ENCODE assay signal across 10 cellular contexts in genomic region chr3:49900491-49901153, GRCh38. TPM values are rescaled to one million over a fixed set of nuclear protein-coding genes. Genes with fewer than 3 reads are reported as not detected.
DNase-seq lines count a peak whose midpoint lies in the region; ATAC-seq and TF ChIP-seq lines count a peak whose summit lies in the region.
"Had no signal": no experiment of that assay in that cellular context is flagged by ENCODE, and none has a peak within 500 bp of the region (broad histone marks: within the 10 kb centered on the region; RNA-seq: fewer than 3 reads in every experiment).

No MANE protein-coding gene starts in this region.

- H3K79me2 ChIP-seq in GM23338 (replicated peaks; ENCODE audit: insufficient read depth): no peaks in the 10 kb centered on the region

- H3K27me3 ChIP-seq in GM23338 (ENCODE audit: insufficient read depth) (no peaks in the 10 kb centered on the region), Peyer's patch (no peaks in the 10 kb centered on the region), skeletal muscle satellite cell (ENCODE audit: control insufficient read depth, insufficient read depth, low read length) (no peaks in the 10 kb centered on the region)
- no peaks in the 10 kb centered on the region for H3K27me3 ChIP-seq in CD4-positive, alpha-beta T cell (ENCODE audit: control insufficient read depth, insufficient read depth, low read length)
- H3K27me3 ChIP-seq: SJCRH30 had no signal

- H3K27ac Mint-ChIP-seq in GM23338: no peak overlapping the region
- H3K27ac Mint-ChIP-seq in CD4-positive, alpha-beta T cell: no peak overlapping the region
- H3K27ac Mint-ChIP-seq: activated naive CD4-positive, alpha-beta T cell treated with anti-CD3 and anti-CD28 coated beads, Interleukin-2, amount 50 U/mL, for 24 hours had no signal

- peaks cover 15% of the 10 kb centered on the region for H3K27me3 Mint-ChIP-seq in GM23338 (ENCODE audit: insufficient read depth, low read depth, poor library complexity)
- no peaks in the 10 kb centered on the region for H3K27me3 Mint-ChIP-seq in CD4-positive, alpha-beta T cell
- H3K27me3 Mint-ChIP-seq: activated naive CD4-positive, alpha-beta T cell treated with anti-CD3 and anti-CD28 coated beads, Interleukin-2, amount 50 U/mL, for 24 hours had no signal

- no peak overlapping the region for H3K4me2 ChIP-seq in GM23338
- H3K4me2 ChIP-seq in skeletal muscle satellite cell (ENCODE audit: low read length): peak overlapping the region; percentile 50

- no peaks in the 10 kb centered on the region for H4K20me1 ChIP-seq in GM23338 (replicated peaks; ENCODE audit: insufficient read depth)

- no peaks in the 10 kb centered on the region for H3K9me3 Mint-ChIP-seq in GM23338
- no peaks in the 10 kb centered on the region for H3K9me3 Mint-ChIP-seq in CD4-positive, alpha-beta T cell
- H3K9me3 Mint-ChIP-seq: activated naive CD4-positive, alpha-beta T cell treated with anti-CD3 and anti-CD28 coated beads, Interleukin-2, amount 50 U/mL, for 24 hours had no signal

- no peaks in the 10 kb centered on the region for H3K36me3 Mint-ChIP-seq in GM23338 (ENCODE audit: low read depth)
- no peaks in the 10 kb centered on the region for H3K36me3 Mint-ChIP-seq in CD4-positive, alpha-beta T cell (ENCODE audit: low read depth)
- H3K36me3 Mint-ChIP-seq: activated naive CD4-positive, alpha-beta T cell treated with anti-CD3 and anti-CD28 coated beads, Interleukin-2, amount 50 U/mL, for 24 hours had no signal

- H3K4me1 ChIP-seq in GM23338 (ENCODE audit: insufficient read depth) (peaks cover 13% of the 10 kb centered on the region), Peyer's patch (peaks cover 0 to 48% (median 6%) of the 10 kb centered on the region in 4 donors), skeletal muscle satellite cell (ENCODE audit: control insufficient read depth, insufficient read depth, low read length) (peaks cover 20% of the 10 kb centered on the region)
- H3K4me1 ChIP-seq: SJCRH30 had no signal

- TF ChIP-seq CTCF in GM23338 (conservative IDR thresholded peaks at IDR 0.05; ENCODE audit: low read depth in 2 of 2) (no peak), Peyer's patch (IDR thresholded peaks at IDR 0.05) (peak in 3 of 6 experiments; percentile 7 to 24 (median 11)), fibroblast of the aortic adventitia (IDR thresholded peaks at IDR 0.05; ENCODE audit: insufficient read depth, low read length) (no peak)
- no peak for TF ChIP-seq CTCF in CD4-positive, alpha-beta T cell (IDR thresholded peaks at IDR 0.05)

- H3K36me3 ChIP-seq in GM23338 (ENCODE audit: insufficient read depth): no peaks in the 10 kb centered on the region
- peaks cover 0 to 27% (median 0%) of the 10 kb centered on the region in 3 donors for H3K36me3 ChIP-seq in Peyer's patch
- no peaks in the 10 kb centered on the region for H3K36me3 ChIP-seq in skeletal muscle satellite cell (ENCODE audit: insufficient read depth, low read length)
- H3K36me3 ChIP-seq: SJCRH30 had no signal

- H3K4me3 Mint-ChIP-seq in GM23338: no peak overlapping the region
- H3K4me3 Mint-ChIP-seq in CD4-positive, alpha-beta T cell: no peak overlapping the region
- H3K4me3 Mint-ChIP-seq: activated naive CD4-positive, alpha-beta T cell treated with anti-CD3 and anti-CD28 coated beads, Interleukin-2, amount 50 U/mL, for 24 hours had no signal

- no peak overlapping the region for H3K4me3 ChIP-seq in GM23338
- peak overlapping the region in 2 of 4 donors; percentile 61 to 66 for H3K4me3 ChIP-seq in Peyer's patch
- no peak overlapping the region for H3K4me3 ChIP-seq in fibroblast of the aortic adventitia (ENCODE audit: low read depth, low read length)
- no peak overlapping the region for H3K4me3 ChIP-seq in skeletal muscle satellite cell (ENCODE audit: low read length)
- H3K4me3 ChIP-seq: SJCRH30 had no signal

- peaks cover 5% of the 10 kb centered on the region; the same call in 1 of the 2 replicates for H3K9me2 ChIP-seq in GM23338 (ENCODE audit: insufficient read depth)

- no peaks in the 10 kb centered on the region for H3K9me3 ChIP-seq in Peyer's patch
- no peaks in the 10 kb centered on the region for H3K9me3 ChIP-seq in skeletal muscle satellite cell (replicated peaks; ENCODE audit: low read length)
- H3K9me3 ChIP-seq in CD4-positive, alpha-beta T cell (ENCODE audit: control insufficient read depth, low read length): no peaks in the 10 kb centered on the region
- H3K9me3 ChIP-seq: SJCRH30 had no signal

- H3K27ac ChIP-seq in GM23338 (ENCODE audit: low read depth) (no peak overlapping the region), Peyer's patch (peak overlapping the region in 3 of 4 donors; percentile 80 to 97 (median 92))
- no peak overlapping the region for H3K27ac ChIP-seq in CD4-positive, alpha-beta T cell (ENCODE audit: low read depth, low read length)
- H3K27ac ChIP-seq: SJCRH30 had no signal

- TF ChIP-seq POLR2A in Peyer's patch (IDR thresholded peaks at IDR 0.05): peak; percentile 58 to 89

- intact Hi-C loops in CD4-positive, alpha-beta T cell (cut with DNase I, micrococcal nuclease): loop anchor here in 1 of 2 experiments (5.0 kb wide), 2 partner anchors 42 to 113 kb away; partner anchors contain the start of genes IP6K1 and RBM6

- peaks cover 10% of the 10 kb centered on the region for H3F3A ChIP-seq in GM23338 (replicated peaks; ENCODE audit: low read depth)

- CTCF ChIA-PET in CD4-positive, alpha-beta T cell (lab: Charles Lee): no interaction called here

- no peak overlapping the region for H2AFZ ChIP-seq in GM23338

- peaks cover 8% of the 10 kb centered on the region for H3K4me1 Mint-ChIP-seq in GM23338
- H3K4me1 Mint-ChIP-seq in CD4-positive, alpha-beta T cell (ENCODE audit: low read depth): peaks cover 15% of the 10 kb centered on the region

- DNase-seq in GM23338 (ENCODE audit: low spot score) (peak; percentile 30), Peyer's patch (peak in 2 of 3 donors; percentile 89 to 91), fibroblast of the aortic adventitia (ENCODE audit: low read depth) (peak; percentile 25), NCI-H1436 treated with DMSO at 0.1 percent for 48 hours (lab: John Stamatoyannopoulos, UW) (no peak)
- DNase-seq in stimulated activated CD4-positive, alpha-beta T cell treated with anti-CD3 and anti-CD28 coated beads, Interleukin-15, amount 100 ng/mL, for 24 hours: no peak
- no peak for DNase-seq in CD4-positive, alpha-beta T cell

- POLR2A ChIA-PET in CD4-positive, alpha-beta T cell (lab: Charles Lee): no interaction called here

- H3K9ac ChIP-seq in skeletal muscle satellite cell (ENCODE audit: low read depth, low read length): no peak overlapping the region

- ATAC-seq in GM23338: no peak
- no peak for ATAC-seq in CD4-positive, alpha-beta T cell (ENCODE audit: poor library complexity)
- ATAC-seq in HG03095 (IDR thresholded peaks at IDR 0.05; ENCODE audit: unreplicated experiment): no peak

TF ChIP-seq in GM23338, 12 proteins besides CTCF, POLR2A, EP300 and RAD21 (continues in another document):
- TF ChIP-seq ZNF331 (CRISPR knock-in tag; IDR thresholded peaks at IDR 0.05; ENCODE audit: low read depth) (no peak), ZNF114 (CRISPR knock-in tag; IDR thresholded peaks at IDR 0.05) (no peak)

RNA-seq across cellular contexts. Expression of gene MST1R, which starts 3.1 kb away (rescaled TPM):
- total RNA-seq in GM23338 (2014; rRNA removed; shearing (Covaris generic)): 3.7 and 4.4 TPM in 2 replicates
- polyA plus RNA-seq in GM23338 (2016; fragmentation: Nextera tagmentation; extraction: Ambion mirVana): 1.8 and 3.9 TPM in 2 replicates
- total RNA-seq in Peyer's patch (100 to 1,000 TPM in 3 of 4 donors, 10 to 100 TPM in 1; 23.1 to 233 (median 146) TPM), fibroblast of the aortic adventitia (ENCODE audit: low replicate concordance) (0.81 and 1.3 TPM in 2 replicates)
- 0.22 and 0.76 TPM in 2 replicates for total RNA-seq in skeletal muscle satellite cell (2012; rRNA removed)
- total RNA-seq in CD4-positive, alpha-beta T cell: under 1 TPM; 0.55 to 0.89 TPM
- total RNA-seq: SJCRH30 had no signal

RNA-seq across cellular contexts. Expression of gene MON1A, which starts 29.0 kb away (rescaled TPM):
- 12.1 and 13.3 TPM in 2 replicates for total RNA-seq in GM23338 (2014; rRNA removed; shearing (Covaris generic))
- 5.5 and 6.4 TPM in 2 replicates for polyA plus RNA-seq in GM23338 (2016; fragmentation: Nextera tagmentation; extraction: Ambion mirVana)
- total RNA-seq in Peyer's patch: 10 to 100 TPM; 19.0 to 32.3 (median 22.5) TPM
- total RNA-seq in fibroblast of the aortic adventitia (ENCODE audit: low replicate concordance): 3.4 and 12.8 TPM in 2 replicates
- 13.7 and 15.5 TPM in 2 replicates for total RNA-seq in skeletal muscle satellite cell (2012; rRNA removed)
- 1 to 10 TPM in 1 of 2 experiments, under 1 TPM in 1; 0.85 to 1.3 TPM for total RNA-seq in CD4-positive, alpha-beta T cell

RNA-seq across cellular contexts. Expression of gene CAMKV, which starts 30.9 kb away (rescaled TPM):
- 80.1 and 83.0 TPM in 2 replicates for total RNA-seq in GM23338 (2014; rRNA removed; shearing (Covaris generic))
- 32.7 and 38.3 TPM in 2 replicates for polyA plus RNA-seq in GM23338 (2016; fragmentation: Nextera tagmentation; extraction: Ambion mirVana)
- total RNA-seq in Peyer's patch (1 to 10 TPM in 2 of 4 donors, not detected in 2; 1.2 to 2.1 TPM), fibroblast of the aortic adventitia (ENCODE audit: low replicate concordance) (not detected in 2 replicates)
- not detected in 2 replicates for total RNA-seq in skeletal muscle satellite cell (2012; rRNA removed)
- total RNA-seq in CD4-positive, alpha-beta T cell: under 1 TPM in 1 of 2 experiments, not detected in 1; 0.28 TPM
- total RNA-seq: SJCRH30 had no signal

RNA-seq across cellular contexts. Expression of gene RBM6, which starts 39.3 kb away (rescaled TPM):
- total RNA-seq in GM23338 (2014; rRNA removed; shearing (Covaris generic)): 62.0 and 66.6 TPM in 2 replicates
- 76.2 and 97.6 TPM in 2 replicates for polyA plus RNA-seq in GM23338 (2016; fragmentation: Nextera tagmentation; extraction: Ambion mirVana)
- total RNA-seq in Peyer's patch: 100 to 1,000 TPM; 111 to 858 (median 241) TPM
- total RNA-seq in fibroblast of the aortic adventitia (ENCODE audit: low replicate concordance): 48.5 and 82.5 TPM in 2 replicates
- 29.5 and 36.8 TPM in 2 replicates for total RNA-seq in skeletal muscle satellite cell (2012; rRNA removed)
- total RNA-seq in CD4-positive, alpha-beta T cell: 100 to 1,000 TPM in 1 of 2 experiments, 10 to 100 TPM in 1; 99.3 to 106 TPM

RNA-seq across cellular contexts. Expression of gene TRAIP, which starts 44.3 kb away (rescaled TPM):
- total RNA-seq in GM23338 (2014; rRNA removed; shearing (Covaris generic)): 13.4 and 15.3 TPM in 2 replicates
- 16.6 and 19.5 TPM in 2 replicates for polyA plus RNA-seq in GM23338 (2016; fragmentation: Nextera tagmentation; extraction: Ambion mirVana)
- total RNA-seq in Peyer's patch: 1 to 10 TPM; 2.1 to 8.3 (median 4.7) TPM
- 1.3 and 7.7 TPM in 2 replicates for total RNA-seq in fibroblast of the aortic adventitia (ENCODE audit: low replicate concordance)
- total RNA-seq in skeletal muscle satellite cell (2012; rRNA removed): 4.1 and 5.2 TPM in 2 replicates
- 1 to 10 TPM; 2.4 TPM for total RNA-seq in CD4-positive, alpha-beta T cell

Comparison
In these comparisons a context has a peak if more than half of its experiments do, and no peak if none do; other contexts are left out.
1. DNase-seq: peak in GM23338 (single experiment), Peyer's patch (2 of 3) and fibroblast of the aortic adventitia (single experiment); none in stimulated activated CD4-positive, alpha-beta T cell treated with anti-CD3 and anti-CD28 coated beads, Interleukin-15, amount 100 ng/mL, for 24 hours (single experiment), NCI-H1436 treated with DMSO at 0.1 percent for 48 hours (single experiment) and CD4-positive, alpha-beta T cell (0 of 10).
2. H3K27ac ChIP-seq: peak in Peyer's patch (3 of 4); none in GM23338 (single experiment) and CD4-positive, alpha-beta T cell (single experiment).
3. RNA of gene CAMKV, which starts 30.9 kb away (total RNA-seq): 80.1 to 83.0 TPM in GM23338; 1.2 to 2.1 TPM in Peyer's patch, 0.28 TPM in CD4-positive, alpha-beta T cell and not detected in fibroblast of the aortic adventitia; every median in the first group is over 10 times any median in the second.